Comparison of ENCODE assay signal across 1 cellular context in genomic region chr16:89971495-89972243, GRCh38.
TF ChIP-seq lines count a peak whose summit lies in the region.

No MANE protein-coding gene starts in this region.

TF ChIP-seq in K562, 482 proteins besides CTCF, POLR2A, EP300 and RAD21 (continued from another document and continues in another):
- TF ChIP-seq MLLT1 (IDR thresholded peaks at IDR 0.05), result 0 out of 4 replicates have a peak, but pooled peaks of 1 of the 2 experiments have one; percentile 16
- peak in 1 of 2 experiments; percentile 15; a peak in 1 of 3 replicates for TF ChIP-seq CBX3 (IDR thresholded peaks at IDR 0.05; ENCODE audit: borderline replicate concordance in 1 of 2, low read length in 2 of 2)
- 0 out of 2 replicates have a peak, but pooled peaks have one; percentile 35 for TF ChIP-seq TGIF2 (CRISPR knock-in tag; IDR thresholded peaks at IDR 0.05)
- no peak for TF ChIP-seq ZFP91 (CRISPR knock-in tag; IDR thresholded peaks at IDR 0.05)
- peak; percentile 53; the same call in 1 of the 2 replicates for TF ChIP-seq ZNF143 (CRISPR knock-in tag; IDR thresholded peaks at IDR 0.05)
- TF ChIP-seq ATF6 (CRISPR knock-in tag; IDR thresholded peaks at IDR 0.05), result 0 out of 2 replicates have a peak, but pooled peaks have one; percentile 40
- TF ChIP-seq TFE3 (CRISPR knock-in tag; IDR thresholded peaks at IDR 0.05), result no peak
- peak; percentile 30; the same call in 1 of the 2 replicates for TF ChIP-seq EHMT2 (IDR thresholded peaks at IDR 0.05)
- TF ChIP-seq CEBPG (CRISPR knock-in tag; IDR thresholded peaks at IDR 0.05), result peak; percentile 31; the same call in 1 of the 2 replicates
- TF ChIP-seq CEBPG (tag; conservative IDR thresholded peaks at IDR 0.05 in 1 of 2, IDR thresholded peaks at IDR 0.05 in 1 of 2), result no peak
- TF ChIP-seq NCOA4 (IDR thresholded peaks at IDR 0.05; ENCODE audit: partially characterized antibody), result no peak
- TF ChIP-seq VEZF1 (CRISPR knock-in tag; IDR thresholded peaks at IDR 0.05), result no peak
- no peak for TF ChIP-seq ZBTB34 (CRISPR knock-in tag; IDR thresholded peaks at IDR 0.05)
- TF ChIP-seq JUN (IDR thresholded peaks at IDR 0.05; ENCODE audit: borderline replicate concordance, low read depth, low read length), result no peak
- peak; percentile 78; the same call in 1 of the 2 replicates for TF ChIP-seq JUN (CRISPR knock-in tag; IDR thresholded peaks at IDR 0.05; ENCODE audit: borderline replicate concordance)
- peak; percentile 78 for TF ChIP-seq L3MBTL2 (IDR thresholded peaks at IDR 0.05)
- TF ChIP-seq HDAC1 (IDR thresholded peaks at IDR 0.05), result 0 out of 4 replicates have a peak, but pooled peaks of 1 of the 2 experiments have one; percentile 41
- TF ChIP-seq ZNF592 (IDR thresholded peaks at IDR 0.05), result peak; percentile 17; the same call in 1 of the 2 replicates
- TF ChIP-seq USF1 (CRISPR knock-in tag; IDR thresholded peaks at IDR 0.05), result peak; percentile 52
- peak; percentile 51 to 69 for TF ChIP-seq E2F6 (IDR thresholded peaks at IDR 0.05; ENCODE audit: borderline replicate concordance in 1 of 2, extremely low read depth in 1 of 2, insufficient read depth in 1 of 2, insufficient read length in 1 of 2, low read depth in 1 of 2, low read length in 1 of 2, poor library complexity in 1 of 2, severe bottlenecking in 1 of 2)
- TF ChIP-seq CCNT2 (IDR thresholded peaks at IDR 0.05; ENCODE audit: borderline replicate concordance, extremely low read depth, insufficient read length, low read depth, low read length), result no peak
- peak; percentile 49; the same call in 1 of the 2 replicates for TF ChIP-seq HMGXB4 (CRISPR knock-in tag; IDR thresholded peaks at IDR 0.05)
- TF ChIP-seq HNRNPLL (IDR thresholded peaks at IDR 0.05; ENCODE audit: low read depth, low read length, poor library complexity, severe bottlenecking), result peak; percentile 17
- TF ChIP-seq CBFB (CRISPR knock-in tag; IDR thresholded peaks at IDR 0.05), result 0 out of 2 replicates have a peak, but pooled peaks have one; percentile 50
- no peak for TF ChIP-seq RB1 (IDR thresholded peaks at IDR 0.05; ENCODE audit: low read depth)
- no peak for TF ChIP-seq RBM25 (IDR thresholded peaks at IDR 0.05; ENCODE audit: low read depth, low read length, severe bottlenecking)
- no peak for TF ChIP-seq ZC3H4 (CRISPR knock-in tag; IDR thresholded peaks at IDR 0.05; ENCODE audit: borderline replicate concordance)
- TF ChIP-seq PHF20 (IDR thresholded peaks at IDR 0.05; ENCODE audit: partially characterized antibody), result peak; percentile 51
- no peak; the same call in 1 of the 2 replicates for TF ChIP-seq TEAD4 (IDR thresholded peaks at IDR 0.05; ENCODE audit: low read length)
- TF ChIP-seq TEAD4 (CRISPR knock-in tag; IDR thresholded peaks at IDR 0.05; ENCODE audit: borderline replicate concordance), result 0 out of 2 replicates have a peak, but pooled peaks have one; percentile 28
- TF ChIP-seq ZNF76 (CRISPR knock-in tag; IDR thresholded peaks at IDR 0.05; ENCODE audit: borderline replicate concordance), result 0 out of 2 replicates have a peak, but pooled peaks have one; percentile 22
- peak in 2 of 3 experiments; percentile 25 to 82 for TF ChIP-seq YY1 (IDR thresholded peaks at IDR 0.05; ENCODE audit: borderline replicate concordance in 1 of 3, control insufficient read depth in 1 of 3, extremely low read depth in 1 of 3, insufficient read depth in 3 of 3, insufficient read length in 1 of 3, insufficient replicate concordance in 2 of 3, low read depth in 1 of 3, low read length in 2 of 3)
- TF ChIP-seq HDGF (IDR thresholded peaks at IDR 0.05), result 0 out of 2 replicates have a peak, but pooled peaks have one; percentile 23
- no peak for TF ChIP-seq FOXP1 (CRISPR knock-in tag; IDR thresholded peaks at IDR 0.05)
- TF ChIP-seq CAMTA2 (CRISPR knock-in tag; conservative IDR thresholded peaks at IDR 0.05), result no peak
- no peak; the same call in 1 of the 2 replicates for TF ChIP-seq NR2C2 (CRISPR knock-in tag; IDR thresholded peaks at IDR 0.05)
- TF ChIP-seq NR2C2 (tag; IDR thresholded peaks at IDR 0.05), result no peak
- 0 out of 2 replicates have a peak, but pooled peaks have one; percentile 40 for TF ChIP-seq ZBTB9 (CRISPR knock-in tag; IDR thresholded peaks at IDR 0.05)
